1 cellular context compared by ENCODE assay signal in the genomic region with DNA sequence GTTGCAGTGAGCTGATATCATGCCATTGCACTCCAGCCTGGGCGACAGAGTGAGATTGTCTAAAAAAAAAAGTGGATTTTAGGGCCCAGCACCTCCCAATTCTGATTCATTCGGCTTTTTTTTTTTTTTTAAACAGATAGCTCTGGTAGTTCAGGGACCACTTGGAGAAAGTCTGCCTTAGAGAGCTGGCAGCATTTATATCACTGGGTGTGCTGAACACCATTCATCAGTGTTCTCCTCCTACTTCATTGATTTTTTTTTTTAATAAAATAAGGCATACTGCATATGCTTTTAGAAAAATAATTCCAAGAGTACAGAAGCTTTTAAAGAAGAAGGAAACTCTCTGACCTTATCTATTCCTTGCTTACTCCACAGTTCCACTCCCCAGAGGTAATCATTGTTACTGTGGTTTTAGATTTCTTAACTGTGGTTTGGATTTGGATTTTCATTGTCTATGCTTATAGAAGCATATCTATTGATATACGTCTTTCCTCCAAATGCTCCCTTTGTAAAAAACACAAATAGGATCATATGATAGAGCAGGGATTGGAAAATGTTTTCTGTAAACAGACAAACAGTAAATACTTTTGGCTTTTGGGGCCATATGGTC.
TF ChIP-seq lines count a peak whose summit lies in the region.

No MANE protein-coding gene starts in this region.

TF ChIP-seq in SK-N-SH treated with all-trans-retinoic acid at 6 μM for 48 hours, 23 proteins besides CTCF, POLR2A, EP300 and RAD21:
- TF ChIP-seq CREB5 (CRISPR knock-in tag; IDR thresholded peaks at IDR 0.05; ENCODE audit: low read depth) (no peak), ZNF70 (CRISPR knock-in tag; IDR thresholded peaks at IDR 0.05) (no peak), GLIS3 (CRISPR knock-in tag; IDR thresholded peaks at IDR 0.05) (no peak), TOX (CRISPR knock-in tag; IDR thresholded peaks at IDR 0.05; ENCODE audit: borderline replicate concordance) (no peak), POU6F1 (CRISPR knock-in tag; IDR thresholded peaks at IDR 0.05; ENCODE audit: borderline replicate concordance, low read depth) (no peak), TCF4 (CRISPR knock-in tag; IDR thresholded peaks at IDR 0.05; ENCODE audit: borderline replicate concordance) (no peak)
- TF ChIP-seq, protein P1, sequence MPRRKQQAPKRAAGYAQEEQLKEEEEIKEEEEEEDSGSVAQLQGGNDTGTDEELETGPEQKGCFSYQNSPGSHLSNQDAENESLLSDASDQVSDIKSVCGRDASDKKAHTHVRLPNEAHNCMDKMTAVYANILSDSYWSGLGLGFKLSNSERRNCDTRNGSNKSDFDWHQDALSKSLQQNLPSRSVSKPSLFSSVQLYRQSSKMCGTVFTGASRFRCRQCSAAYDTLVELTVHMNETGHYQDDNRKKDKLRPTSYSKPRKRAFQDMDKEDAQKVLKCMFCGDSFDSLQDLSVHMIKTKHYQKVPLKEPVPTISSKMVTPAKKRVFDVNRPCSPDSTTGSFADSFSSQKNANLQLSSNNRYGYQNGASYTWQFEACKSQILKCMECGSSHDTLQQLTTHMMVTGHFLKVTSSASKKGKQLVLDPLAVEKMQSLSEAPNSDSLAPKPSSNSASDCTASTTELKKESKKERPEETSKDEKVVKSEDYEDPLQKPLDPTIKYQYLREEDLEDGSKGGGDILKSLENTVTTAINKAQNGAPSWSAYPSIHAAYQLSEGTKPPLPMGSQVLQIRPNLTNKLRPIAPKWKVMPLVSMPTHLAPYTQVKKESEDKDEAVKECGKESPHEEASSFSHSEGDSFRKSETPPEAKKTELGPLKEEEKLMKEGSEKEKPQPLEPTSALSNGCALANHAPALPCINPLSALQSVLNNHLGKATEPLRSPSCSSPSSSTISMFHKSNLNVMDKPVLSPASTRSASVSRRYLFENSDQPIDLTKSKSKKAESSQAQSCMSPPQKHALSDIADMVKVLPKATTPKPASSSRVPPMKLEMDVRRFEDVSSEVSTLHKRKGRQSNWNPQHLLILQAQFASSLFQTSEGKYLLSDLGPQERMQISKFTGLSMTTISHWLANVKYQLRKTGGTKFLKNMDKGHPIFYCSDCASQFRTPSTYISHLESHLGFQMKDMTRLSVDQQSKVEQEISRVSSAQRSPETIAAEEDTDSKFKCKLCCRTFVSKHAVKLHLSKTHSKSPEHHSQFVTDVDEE (CRISPR knock-in tag; IDR thresholded peaks at IDR 0.05) = no peak
